In the genomic region with DNA sequence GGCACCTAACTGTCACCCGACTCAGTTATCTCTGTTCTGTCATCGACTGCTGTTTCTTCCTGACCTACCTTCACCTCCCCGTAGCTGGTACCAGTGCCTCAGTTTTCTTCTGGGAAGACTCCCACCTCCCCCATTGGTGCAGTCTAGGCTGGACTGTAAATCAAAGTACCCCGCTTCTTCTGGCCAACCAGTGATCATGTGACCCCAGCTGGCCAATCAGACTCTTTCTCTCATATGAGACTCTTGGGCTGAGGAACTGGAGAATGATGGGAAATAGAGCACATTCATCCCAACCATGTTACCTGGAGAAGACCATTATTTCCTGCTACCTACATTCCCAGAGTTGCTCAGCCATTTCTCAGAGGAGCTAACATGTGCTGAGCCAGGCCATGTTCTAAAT, we compare ENCODE assay signal across 21 cellular contexts. TPM values are rescaled to one million over a fixed set of nuclear protein-coding genes. Genes with fewer than 3 reads are reported as not detected.
"Had no signal": no experiment of that assay in that cellular context is flagged by ENCODE, and none has a peak within 500 bp of the region (broad histone marks: within the 10 kb centered on the region; RNA-seq: fewer than 3 reads in every experiment).

No MANE protein-coding gene starts in this region.

- H3K36me3 ChIP-seq: MG63 had no signal

- FAIRE-seq: HepG2 had no signal

- H3K27me3 ChIP-seq: MG63 had no signal

- ATAC-seq: HepG2, SK-N-SH treated with all-trans-retinoic acid at 6 μM for 48 hours had no signal

- H3K4me3 ChIP-seq: MG63 had no signal

- H3K9me3 ChIP-seq: MG63 had no signal

- H3K27ac ChIP-seq: RWPE1 had no signal

- DNase-seq: IMR-90, KBM-7, MG63, NCI-H1092, NCI-H1105 treated with DMSO at 0.1 percent for 48 hours, NCI-H1417 treated with DMSO at 0.1 percent for 48 hours, NCI-H146, NCI-H1694 treated with DMSO at 0.1 percent for 48 hours, NCI-H1930, NCI-H2081, NCI-H2107, NCI-H2227 treated with DMSO at 0.1 percent for 48 hours, NCI-H524, NCI-H526 treated with DMSO at 0.1 percent for 48 hours, NCI-H748 treated with DMSO at 0.1 percent for 48 hours, SHP77 had no signal

RNA-seq across cellular contexts. Expression of a gene that starts 23.8 kb away (rescaled TPM):
- total RNA-seq: HT1080, NCI-H460 had no signal
